18 cellular contexts compared by ENCODE assay signal in the genomic region with DNA sequence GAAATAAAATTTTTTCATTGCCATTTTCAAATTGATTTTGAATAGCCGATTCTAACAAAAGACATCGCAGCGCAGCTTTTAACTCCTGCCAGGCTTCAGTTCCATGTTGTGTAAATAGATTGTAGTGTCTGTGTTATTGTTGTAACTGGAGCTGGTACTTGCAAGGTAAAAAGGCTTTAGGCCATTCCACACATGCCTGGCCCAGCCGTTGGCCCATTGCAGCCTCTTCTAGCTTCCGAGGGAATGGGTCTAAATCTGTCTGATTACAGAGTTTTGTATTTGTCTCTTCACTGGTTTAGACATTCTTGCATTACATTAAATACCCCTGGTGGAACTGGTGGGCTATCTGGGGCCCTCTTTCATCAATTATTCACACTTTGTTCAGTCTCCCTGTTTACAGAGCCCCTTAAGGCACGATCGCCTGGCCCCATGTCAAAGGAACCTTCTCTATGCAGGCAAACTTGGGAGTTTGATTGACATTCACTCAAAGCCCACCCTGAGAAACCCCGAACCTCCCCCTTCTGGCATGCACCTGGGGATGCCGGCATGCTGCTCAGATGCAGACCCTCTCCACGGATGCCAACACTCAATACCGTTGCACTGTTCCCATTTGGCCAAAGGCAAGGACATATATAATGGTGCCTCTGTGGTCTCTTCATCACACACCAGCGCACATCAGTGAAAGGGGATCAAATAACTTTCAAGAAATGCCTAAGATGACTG.
DNase-seq lines count a peak whose midpoint lies in the region; ATAC-seq lines count a peak whose summit lies in the region.
"Had no signal": no experiment of that assay in that cellular context is flagged by ENCODE, and none has a peak within 500 bp of the region (broad histone marks: within the 10 kb centered on the region; RNA-seq: fewer than 3 reads in every experiment).

No MANE protein-coding gene starts in this region.

- H2AK5ac ChIP-seq in mesendoderm (ENCODE audit: low read length), result no peak overlapping the region

- WGBS in mesendoderm (ENCODE audit: extremely low coverage, insufficient coverage, low lambda C conversion rate), result no CpG with 5 or more reads among the region's 12 CpGs

- H3K79me1 ChIP-seq in mesendoderm (ENCODE audit: low read length), result no peaks in the 10 kb centered on the region

- no peak overlapping the region for H2BK15ac ChIP-seq in mesendoderm (replicated peaks; ENCODE audit: low read depth)

- ATAC-seq in GM18858 (IDR thresholded peaks at IDR 0.05; ENCODE audit: unreplicated experiment) (no peak), HG02571 (IDR thresholded peaks at IDR 0.05; ENCODE audit: unreplicated experiment) (no peak)
- ATAC-seq: GM12878, Panc1, SK-N-SH treated with all-trans-retinoic acid at 6 μM for 48 hours had no signal

- peak; percentile 58 for DNase-seq in DMS153 treated with DMSO at 0.1 percent for 48 hours (lab: John Stamatoyannopoulos, UW; ENCODE audit: unreplicated experiment)
- DNase-seq in NCI-H128 (lab: John Stamatoyannopoulos, UW; ENCODE audit: unreplicated experiment), result peak; percentile 13
- peak; percentile 88 for DNase-seq in NCI-H748 (lab: John Stamatoyannopoulos, UW; ENCODE audit: unreplicated experiment)
- peak; percentile 4 for DNase-seq in mesendoderm
- no peak for DNase-seq in putamen (ENCODE audit: low spot score)
- DNase-seq: DMS79 treated with DMSO at 0.1 percent for 48 hours, H9, HFFc6, KBM-7, NCI-H1105 treated with DMSO at 0.1 percent for 48 hours, NCI-H1694 treated with DMSO at 0.1 percent for 48 hours, NCI-H82 had no signal

- no peak overlapping the region for H3K56ac ChIP-seq in mesendoderm (ENCODE audit: low read length)

- H3K36me3 ChIP-seq in mesendoderm (ENCODE audit: control insufficient read depth, insufficient read depth, low read length), result no peaks in the 10 kb centered on the region

- H2BK120ac ChIP-seq in mesendoderm (ENCODE audit: low read depth, low read length), result no peak overlapping the region

- H3K23ac ChIP-seq in mesendoderm (ENCODE audit: low read length), result no peak overlapping the region

- H4K8ac ChIP-seq in mesendoderm (ENCODE audit: low read depth, low read length), result no peak overlapping the region

- no peak overlapping the region for H3K27ac ChIP-seq in mesendoderm (ENCODE audit: low read depth, low read length)
- H3K27ac ChIP-seq: C4-2B had no signal

- no peak overlapping the region for H3K18ac ChIP-seq in mesendoderm (ENCODE audit: low read length)

- H3K4ac ChIP-seq in mesendoderm (ENCODE audit: low read depth, low read length), result no peak overlapping the region

- H3K4me3 ChIP-seq in mesendoderm (ENCODE audit: low read length), result no peak overlapping the region
- H3K4me3 ChIP-seq: GM12878 had no signal

- H3K27me3 ChIP-seq in mesendoderm (ENCODE audit: insufficient read depth, low read length, poor library complexity), result no peaks in the 10 kb centered on the region

- no peak overlapping the region for H3K4me2 ChIP-seq in mesendoderm (ENCODE audit: low read length)

- H4K5ac ChIP-seq in mesendoderm (ENCODE audit: low read length), result no peak overlapping the region

- no peaks in the 10 kb centered on the region for H3K79me2 ChIP-seq in mesendoderm (ENCODE audit: control insufficient read depth, insufficient read depth, low read length)

- no peak overlapping the region for H2BK5ac ChIP-seq in mesendoderm (ENCODE audit: low read length)

- H3K9ac ChIP-seq in mesendoderm (ENCODE audit: low read length), result no peak overlapping the region

- H3K4me1 ChIP-seq in mesendoderm (ENCODE audit: control insufficient read depth, low read depth, low read length), result no peaks in the 10 kb centered on the region
